In genomic region chr3:23573827-23574226, GRCh38 we compare ENCODE assay signal across 1 cellular context.
TF ChIP-seq lines count a peak whose summit lies in the region.

No MANE protein-coding gene starts in this region.

TF ChIP-seq in SK-N-SH, 30 proteins besides CTCF, POLR2A, EP300 and RAD21 (continued from another document):
- TF ChIP-seq ZBTB33 (IDR thresholded peaks at IDR 0.05; ENCODE audit: borderline replicate concordance, low read depth), result no peak
